3 cellular contexts compared by ENCODE assay signal in the genomic region with DNA sequence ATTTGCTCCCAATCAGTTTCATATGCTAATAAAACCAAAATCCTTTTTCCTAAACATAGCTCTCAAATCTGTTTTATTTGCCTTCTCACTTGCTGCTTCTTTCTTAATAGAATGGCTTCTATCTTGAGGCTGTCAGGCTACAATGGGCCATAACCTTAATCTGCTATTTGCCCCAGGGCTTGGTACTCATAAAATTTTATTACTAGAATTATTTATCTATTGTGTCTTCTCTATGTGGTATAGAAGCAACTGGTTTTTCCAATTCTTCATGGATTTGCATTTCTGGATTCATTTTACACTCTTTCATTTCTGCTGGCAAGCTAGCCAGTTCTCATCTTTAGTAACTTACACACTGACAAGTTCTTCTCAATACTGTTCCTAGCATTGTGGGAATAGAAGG.
"Had no signal": no experiment of that assay in that cellular context is flagged by ENCODE, and none has a peak within 500 bp of the region (broad histone marks: within the 10 kb centered on the region; RNA-seq: fewer than 3 reads in every experiment).

No MANE protein-coding gene starts in this region.

- DNase-seq: GDM1, GF-D8 had no signal

- ATAC-seq: GM12878 had no signal

- H3K4me3 ChIP-seq: GM12878 had no signal
